ENCODE assay signal across 8 cellular contexts in the genomic region with DNA sequence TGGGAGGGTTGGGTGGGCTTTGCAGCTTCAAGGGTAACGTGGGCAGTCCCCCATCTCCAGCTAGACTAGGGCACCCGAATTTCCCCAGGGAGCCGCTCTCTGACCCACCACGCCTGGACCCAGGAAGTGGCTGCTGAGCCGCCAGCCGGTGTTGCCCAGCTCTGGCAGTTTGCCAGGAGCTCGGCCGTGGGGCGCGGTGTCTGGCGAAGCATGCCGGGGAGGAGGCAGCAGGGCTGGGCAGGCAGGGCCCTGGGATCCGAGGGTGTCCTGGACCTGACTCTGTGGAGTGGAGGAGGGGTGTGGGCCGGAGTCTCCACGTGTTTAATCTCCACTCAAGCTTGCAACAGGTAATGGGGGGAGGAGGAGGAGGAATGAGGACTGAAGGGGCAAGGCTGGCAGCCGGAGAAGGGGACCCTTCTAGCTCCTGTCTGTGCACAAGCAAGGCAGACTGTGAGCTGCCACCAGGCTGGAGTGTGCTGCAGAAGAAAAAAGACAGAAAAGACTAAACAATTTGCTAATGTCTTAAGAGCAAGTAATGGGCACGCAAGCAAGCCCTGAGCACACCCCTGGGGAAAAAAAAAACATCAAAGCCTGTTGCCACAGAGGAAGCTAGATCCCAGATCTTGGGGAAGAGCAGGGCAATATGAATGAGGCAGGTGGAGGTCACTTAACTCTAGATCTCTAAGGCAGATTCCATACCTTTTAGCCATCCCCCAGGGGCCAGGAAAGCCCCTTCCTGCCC. TPM values are rescaled to one million over a fixed set of nuclear protein-coding genes. Genes with fewer than 3 reads are reported as not detected.
DNase-seq lines count a peak whose midpoint lies in the region; ATAC-seq and TF ChIP-seq lines count a peak whose summit lies in the region.

No MANE protein-coding gene starts in this region.

- DNase-seq in DMS53 treated with DMSO at 0.1 percent for 48 hours (lab: John Stamatoyannopoulos, UW; ENCODE audit: unreplicated experiment) (peak; percentile 30), NB4 (ENCODE audit: low read depth) (peak; percentile 48), left cardiac atrium (peak; percentile 42), retinal pigment epithelial cell (ENCODE audit: low read depth) (no peak), NOMO-1 (lab: John Stamatoyannopoulos, UW; ENCODE audit: unreplicated experiment in 2 of 2) (no peak)
- DNase-seq in activated T-helper 2 cell treated with anti-CD3 and anti-CD28 coated beads, Interferon-gamma antibody, Interleukin-2, Interleukin-4, amounts not matched to agents 10 μg/mL and 5 μg/mL and 100 μg/mL, durations not matched to agents 14 hours and 24 hours and 36 hours (ENCODE audit: low spot score): no peak

- H3K4me3 Mint-ChIP-seq in activated T-helper 2 cell treated with anti-CD3 and anti-CD28 coated beads, Interferon-gamma antibody, Interleukin-2, Interleukin-4, amounts not matched to agents 10 μg/mL and 5 μg/mL and 100 μg/mL, durations not matched to agents 14 hours and 24 hours and 36 hours (ENCODE audit: low read depth): peak overlapping the region; percentile 17

- TF ChIP-seq POLR2A in NB4 (IDR thresholded peaks at IDR 0.05; ENCODE audit: extremely low read depth, insufficient read length): no peak

- no peak for TF ChIP-seq CTCF in NB4 (IDR thresholded peaks at IDR 0.05; ENCODE audit: low read depth, low read length)
- no peak for TF ChIP-seq CTCF in retinal pigment epithelial cell (conservative IDR thresholded peaks at IDR 0.05; ENCODE audit: low read depth, low read length)

- no peak overlapping the region for H3K27ac Mint-ChIP-seq in activated T-helper 2 cell treated with anti-CD3 and anti-CD28 coated beads, Interferon-gamma antibody, Interleukin-2, Interleukin-4, amounts not matched to agents 10 μg/mL and 5 μg/mL and 100 μg/mL, durations not matched to agents 14 hours and 24 hours and 36 hours

- H3K36me3 Mint-ChIP-seq in activated T-helper 2 cell treated with anti-CD3 and anti-CD28 coated beads, Interferon-gamma antibody, Interleukin-2, Interleukin-4, amounts not matched to agents 10 μg/mL and 5 μg/mL and 100 μg/mL, durations not matched to agents 14 hours and 24 hours and 36 hours (ENCODE audit: low read depth): no peaks in the 10 kb centered on the region

- intact Hi-C loops in activated T-helper 2 cell treated with anti-CD3 and anti-CD28 coated beads, Interferon-gamma antibody, Interleukin-2, Interleukin-4, amounts not matched to agents 10 μg/mL and 5 μg/mL and 100 μg/mL, durations not matched to agents 14 hours and 24 hours and 36 hours (cut with micrococcal nuclease): no loop called here
- intact Hi-C loops in left cardiac atrium (cut with DNase I): loop anchor here in 1 of 2 donors (2.0 to 10.0 kb wide), 2 partner anchors 104 to 132 kb away; no protein-coding TSS in a partner anchor

- no peaks in the 10 kb centered on the region for H3K9me3 Mint-ChIP-seq in activated T-helper 2 cell treated with anti-CD3 and anti-CD28 coated beads, Interferon-gamma antibody, Interleukin-2, Interleukin-4, amounts not matched to agents 10 μg/mL and 5 μg/mL and 100 μg/mL, durations not matched to agents 14 hours and 24 hours and 36 hours

- H3K4me3 ChIP-seq in NB4 (ENCODE audit: low read depth, low read length) (peak overlapping the region; percentile 90), retinal pigment epithelial cell (ENCODE audit: low read length) (peak overlapping the region; percentile 47)

- H3K27me3 Mint-ChIP-seq in activated T-helper 2 cell treated with anti-CD3 and anti-CD28 coated beads, Interferon-gamma antibody, Interleukin-2, Interleukin-4, amounts not matched to agents 10 μg/mL and 5 μg/mL and 100 μg/mL, durations not matched to agents 14 hours and 24 hours and 36 hours (ENCODE audit: low read depth): peaks cover 35% of the 10 kb centered on the region

- peaks cover 5% of the 10 kb centered on the region for H3K4me1 Mint-ChIP-seq in activated T-helper 2 cell treated with anti-CD3 and anti-CD28 coated beads, Interferon-gamma antibody, Interleukin-2, Interleukin-4, amounts not matched to agents 10 μg/mL and 5 μg/mL and 100 μg/mL, durations not matched to agents 14 hours and 24 hours and 36 hours (ENCODE audit: low read depth)

- peak in 1 of 2 donors; percentile 60 for ATAC-seq in left cardiac atrium
- ATAC-seq in HG03175 (IDR thresholded peaks at IDR 0.05; ENCODE audit: unreplicated experiment): no peak
- ATAC-seq in GM18867 (IDR thresholded peaks at IDR 0.05; ENCODE audit: unreplicated experiment): no peak

RNA-seq across cellular contexts. Expression of a gene that starts 2.4 kb away (rescaled TPM):
- 0.46 and 0.62 TPM in 2 replicates for total RNA-seq in activated T-helper 2 cell treated with anti-CD3 and anti-CD28 coated beads, Interferon-gamma antibody, Interleukin-2, Interleukin-4, amounts not matched to agents 10 μg/mL and 5 μg/mL and 100 μg/mL, durations not matched to agents 14 hours and 24 hours and 36 hours
- total RNA-seq in left cardiac atrium: 1 to 10 TPM; 3.9 to 5.5 TPM

Comparison
In these comparisons a context has a peak if more than half of its experiments do, and no peak if none do; other contexts are left out.
1. DNase-seq: peak in DMS53 treated with DMSO at 0.1 percent for 48 hours (single experiment), NB4 (single experiment) and left cardiac atrium (single experiment); none in activated T-helper 2 cell treated with anti-CD3 and anti-CD28 coated beads, Interferon-gamma antibody, Interleukin-2, Interleukin-4, amounts not matched to agents 10 μg/mL and 5 μg/mL and 100 μg/mL, durations not matched to agents 14 hours and 24 hours and 36 hours (single experiment), retinal pigment epithelial cell (single experiment) and NOMO-1 (0 of 2).